In the genomic region with DNA sequence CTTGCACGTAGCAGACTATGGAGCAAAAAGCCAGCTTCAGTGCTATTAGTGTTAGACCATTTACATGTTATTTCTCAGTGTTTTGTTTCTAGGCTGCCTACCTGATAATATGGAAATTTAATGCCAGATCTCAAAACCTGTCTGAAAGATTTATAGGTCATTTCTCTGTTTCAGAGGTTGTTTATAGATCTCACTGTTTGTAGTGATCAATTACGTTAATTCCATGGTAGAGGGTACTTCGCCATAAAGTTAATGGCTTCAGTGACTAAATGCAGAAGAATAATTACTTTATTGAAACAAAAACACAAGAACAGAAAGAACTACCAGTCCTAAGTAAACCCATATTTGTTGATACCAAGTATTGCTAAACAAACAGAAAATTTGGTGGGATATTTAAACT, we compare ENCODE assay signal across 23 cellular contexts.
"Had no signal": no experiment of that assay in that cellular context is flagged by ENCODE, and none has a peak within 500 bp of the region (broad histone marks: within the 10 kb centered on the region; RNA-seq: fewer than 3 reads in every experiment).

No MANE protein-coding gene starts in this region.

- H3K4me1 Mint-ChIP-seq: immature natural killer cell, mesothelial cell of epicardium had no signal

- H3K4me3 Mint-ChIP-seq: immature natural killer cell, mesothelial cell of epicardium, naive B cell had no signal

- H3K4me1 ChIP-seq: esophagus muscularis mucosa, foreskin keratinocyte, gastroesophageal sphincter, left lung, lower lobe of right lung had no signal

- H3K27ac Mint-ChIP-seq: immature natural killer cell, mesothelial cell of epicardium, naive B cell had no signal

- H3K36me3 ChIP-seq: esophagus muscularis mucosa, gastroesophageal sphincter, heart left ventricle, left lung, lower lobe of right lung had no signal

- H3K9me3 ChIP-seq: esophagus muscularis mucosa, gastroesophageal sphincter, heart left ventricle, left lung, lower lobe of right lung, mucosa of descending colon had no signal

- H3K27me3 Mint-ChIP-seq: naive B cell had no signal

- H3K27ac ChIP-seq: coronary artery, dorsolateral prefrontal cortex, esophagus muscularis mucosa, foreskin keratinocyte, gastroesophageal sphincter, heart left ventricle, hepatocyte, left lung, lower lobe of right lung had no signal

- H3K36me3 Mint-ChIP-seq: immature natural killer cell, mesothelial cell of epicardium, naive B cell had no signal

- H3K4me3 ChIP-seq: coronary artery, dorsolateral prefrontal cortex, esophagus muscularis mucosa, gastroesophageal sphincter, heart left ventricle, hepatocyte, left lung, lower lobe of right lung, mucosa of descending colon had no signal

- FAIRE-seq: endothelial cell of umbilical vein, frontal cortex, keratinocyte had no signal

- ATAC-seq: foreskin keratinocyte, gastroesophageal sphincter, heart left ventricle, left cardiac atrium, left lung, left ventricle myocardium superior, lower lobe of right lung, mucosa of descending colon had no signal

- DNase-seq: dermis blood vessel endothelial cell; dorsolateral prefrontal cortex; effector CD4-positive, alpha-beta T cell; effector memory CD4-positive, alpha-beta T cell; foreskin keratinocyte; heart left ventricle; hypothalamus; immature natural killer cell; left cardiac atrium; left lung; left ventricle myocardium superior; lower lobe of right lung; mesenchymal stem cell; mucosa of descending colon; naive B cell had no signal
